In the genomic region with DNA sequence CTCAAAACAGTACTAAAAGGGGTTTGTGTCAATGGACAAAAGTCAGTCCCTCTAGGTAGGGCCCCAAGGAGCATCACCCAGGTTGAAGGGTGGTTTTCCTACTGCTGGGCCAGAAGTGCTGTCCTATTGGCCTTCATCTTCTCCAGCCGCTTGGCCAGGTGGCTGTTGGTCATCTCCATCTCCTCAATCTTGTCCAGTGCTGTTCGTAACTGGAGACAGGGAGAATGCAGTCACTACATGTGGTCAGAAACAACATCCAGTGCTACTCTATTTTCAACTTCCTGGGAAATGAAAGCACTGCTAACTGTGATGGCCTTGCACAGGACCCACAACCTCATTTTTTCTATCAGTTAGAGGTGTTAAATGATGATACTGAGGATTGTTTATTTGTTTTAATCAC, we compare ENCODE assay signal across 14 cellular contexts.
DNase-seq lines count a peak whose midpoint lies in the region; ATAC-seq, FAIRE-seq and TF ChIP-seq lines count a peak whose summit lies in the region.
"Had no signal": no experiment of that assay in that cellular context is flagged by ENCODE, and none has a peak within 500 bp of the region (broad histone marks: within the 10 kb centered on the region; RNA-seq: fewer than 3 reads in every experiment).

No MANE protein-coding gene starts in this region.

- H3K36me3 Mint-ChIP-seq in CD4-positive, alpha-beta T cell (ENCODE audit: low read depth), result peaks cover 91% of the 10 kb centered on the region

- no peak overlapping the region for H2AK5ac ChIP-seq in neuronal stem cell (ENCODE audit: low read depth, low read length)

- H3K27me3 Mint-ChIP-seq in CD4-positive, alpha-beta T cell, result no peaks in the 10 kb centered on the region

- H3K27me3 ChIP-seq in liver (ENCODE audit: control insufficient read depth in 4 of 4, insufficient read depth in 4 of 4, low read length in 3 of 4) (no peaks in the 10 kb centered on the region), HepG2 (ENCODE audit: control insufficient read depth in 1 of 2, insufficient read depth in 2 of 2, low read length in 2 of 2) (no peaks in the 10 kb centered on the region), brain microvascular endothelial cell (replicated peaks) (no peaks in the 10 kb centered on the region), neuronal stem cell (ENCODE audit: control insufficient read depth in 3 of 3, insufficient read depth in 3 of 3, low read depth in 1 of 3, low read length in 3 of 3) (no peaks in the 10 kb centered on the region), vagina (no peaks in the 10 kb centered on the region)
- no peaks in the 10 kb centered on the region for H3K27me3 ChIP-seq in CD4-positive, alpha-beta T cell (ENCODE audit: control insufficient read depth, insufficient read depth, low read length)
- H3K27me3 ChIP-seq: BLaER1 had no signal

- POLR2A ChIA-PET in HepG2 (lab: Yijun Ruan, JAX), result no interaction called here
- POLR2A ChIA-PET in CD4-positive, alpha-beta T cell (lab: Charles Lee), result no interaction called here

- H3K36me3 ChIP-seq in liver (ENCODE audit: control insufficient read depth in 4 of 4, insufficient read depth in 3 of 4, low read depth in 1 of 4, low read length in 3 of 4) (peaks cover 13 to 57% (median 38%) of the 10 kb centered on the region in 4 donors), HepG2 (replicated peaks in 1 of 2; ENCODE audit: control insufficient read depth in 1 of 2, insufficient read depth in 2 of 2, low read length in 2 of 2) (peaks cover 19 to 75% of the 10 kb centered on the region in 2 experiments; a peak in 4 of 5 replicates), brain microvascular endothelial cell (replicated peaks) (peaks cover 40% of the 10 kb centered on the region), neuronal stem cell (replicated peaks in 1 of 2; ENCODE audit: control insufficient read depth in 2 of 2, insufficient read depth in 2 of 2, low read length in 2 of 2) (peaks cover 20 to 96% of the 10 kb centered on the region in 2 donors), vagina (peaks cover 0 to 49% of the 10 kb centered on the region in 2 donors)

- intact Hi-C loops in HepG2 (cut with micrococcal nuclease; ENCODE audit: unreplicated experiment) (no loop called here), vagina (cut with DNase I) (no loop called here)
- intact Hi-C loops in CD4-positive, alpha-beta T cell (cut with DNase I, micrococcal nuclease), result no loop called here

- TF ChIP-seq CTCF in liver (IDR thresholded peaks at IDR 0.05; ENCODE audit: low read depth, low read length, missing input control), result no peak
- no peak for TF ChIP-seq CTCF in HepG2 (CRISPR knock-in tag; IDR thresholded peaks at IDR 0.05)
- TF ChIP-seq CTCF in brain microvascular endothelial cell (IDR thresholded peaks at IDR 0.05; ENCODE audit: low read depth, low read length, missing control alignments), result no peak
- no peak for TF ChIP-seq CTCF in vagina (IDR thresholded peaks at IDR 0.05)
- no peak for TF ChIP-seq CTCF in CD4-positive, alpha-beta T cell (IDR thresholded peaks at IDR 0.05)

- TF ChIP-seq RAD21 in liver (IDR thresholded peaks at IDR 0.05) (no peak), HepG2 (CRISPR knock-in tag; IDR thresholded peaks at IDR 0.05) (no peak)

- H3K4me3 ChIP-seq in liver (ENCODE audit: low read depth in 1 of 3, low read length in 3 of 3) (no peak overlapping the region), HepG2 (replicated peaks in 1 of 3; ENCODE audit: insufficient read depth in 1 of 3, low read depth in 2 of 3, low read length in 3 of 3) (no peak overlapping the region), brain microvascular endothelial cell (ENCODE audit: low read depth, low read length) (no peak overlapping the region), neuronal stem cell (ENCODE audit: low read length in 2 of 2) (no peak overlapping the region), vagina (no peak overlapping the region)
- H3K4me3 ChIP-seq: BLaER1 had no signal

- no peak for FAIRE-seq in HepG2 (lab: Jason Lieb, UNC)

- in situ Hi-C loops in HepG2 (cut with HindIII; ENCODE audit: extremely low pct_ligation_motif_present, low pct_unique_long_range_greater_than_20kb), result no loop called here
- in situ Hi-C loops in brain microvascular endothelial cell (cut with HindIII; ENCODE audit: low pct_ligation_motif_present, low sequenced_read_pairs), result no loop called here

- H3K4ac ChIP-seq in neuronal stem cell (ENCODE audit: low read length), result no peak overlapping the region

- H2BK120ac ChIP-seq in neuronal stem cell (ENCODE audit: low read depth, low read length), result no peak overlapping the region

- H4K8ac ChIP-seq in neuronal stem cell (ENCODE audit: low read depth, low read length), result no peak overlapping the region

- H3K79me2 ChIP-seq in HepG2 (ENCODE audit: insufficient read depth, low read length), result no peaks in the 10 kb centered on the region

- H2BK12ac ChIP-seq in neuronal stem cell (ENCODE audit: low read length), result no peak overlapping the region

- no peak overlapping the region for H3K18ac ChIP-seq in neuronal stem cell (ENCODE audit: low read length)

- H3K14ac ChIP-seq in neuronal stem cell (ENCODE audit: low read length), result no peak overlapping the region

- CTCF ChIA-PET in HepG2 (lab: Yijun Ruan, JAX; ENCODE audit: low intra/inter-chr PET ratio, low total read pairs), result no interaction called here
- CTCF ChIA-PET in CD4-positive, alpha-beta T cell (lab: Charles Lee), result no interaction called here

- DNase-seq in HepG2 (ENCODE audit: low spot score) (no peak), brain microvascular endothelial cell (no peak), neuronal stem cell (ENCODE audit: low spot score) (no peak), vagina (ENCODE audit: extremely low spot score in 2 of 2) (no peak), globus pallidus (ENCODE audit: low spot score) (no peak)
- DNase-seq in stimulated activated CD8-positive, alpha-beta memory T cell treated with anti-CD3 and anti-CD28 coated beads, Interleukin-4, amount 100 ng/mL, for 48 hours, result no peak
- no peak for DNase-seq in CD4-positive, alpha-beta T cell
- DNase-seq: activated gamma-delta T cell treated with Interleukin-2 at 50 U/mL for 16 hours, GDM1, GOT3, KG1 had no signal

- H3K4me1 Mint-ChIP-seq in CD4-positive, alpha-beta T cell (ENCODE audit: low read depth), result no peaks in the 10 kb centered on the region
- H3K4me1 Mint-ChIP-seq: WTC11 had no signal

- no peak overlapping the region for H2BK15ac ChIP-seq in neuronal stem cell (ENCODE audit: low read length)

- TF ChIP-seq EP300 in HepG2 (IDR thresholded peaks at IDR 0.05; ENCODE audit: low read depth in 2 of 2, low read length in 2 of 2) (no peak), HepG2 (CRISPR knock-in tag; IDR thresholded peaks at IDR 0.05; ENCODE audit: borderline replicate concordance) (no peak)

- H3K4me2 ChIP-seq in HepG2 (ENCODE audit: low read depth, low read length), result no peak overlapping the region
- peak overlapping the region; percentile 14 for H3K4me2 ChIP-seq in neuronal stem cell (ENCODE audit: insufficient read depth, low read length, poor library complexity, severe bottlenecking)

- no peaks in the 10 kb centered on the region for H3K9me3 Mint-ChIP-seq in CD4-positive, alpha-beta T cell
- H3K9me3 Mint-ChIP-seq: WTC11 had no signal

- H4K91ac ChIP-seq in neuronal stem cell (ENCODE audit: low read depth, low read length, poor library complexity), result no peak overlapping the region

- ATAC-seq in HepG2, result no peak
- ATAC-seq in CD4-positive, alpha-beta T cell (ENCODE audit: poor library complexity), result no peak
- ATAC-seq: WTC11 had no signal

- no peak overlapping the region for H3K23ac ChIP-seq in neuronal stem cell (ENCODE audit: low read depth, low read length, poor library complexity)

- H2BK5ac ChIP-seq in neuronal stem cell (ENCODE audit: low read length), result no peak overlapping the region

- H3K27ac ChIP-seq in liver (ENCODE audit: low read depth in 1 of 2, low read length in 2 of 2) (peak overlapping the region; percentile 3 to 9), HepG2 (ENCODE audit: extremely low read length, insufficient read depth, low read length) (no peak overlapping the region), brain microvascular endothelial cell (peak overlapping the region; percentile 21), neuronal stem cell (replicated peaks; ENCODE audit: low read length) (no peak overlapping the region), vagina (peak overlapping the region; percentile 57)
- H3K27ac ChIP-seq in CD4-positive, alpha-beta T cell (ENCODE audit: low read depth, low read length), result no peak overlapping the region
- H3K27ac ChIP-seq: BLaER1 had no signal

- TF ChIP-seq POLR2A in HepG2 (IDR thresholded peaks at IDR 0.05; ENCODE audit: insufficient read depth in 1 of 2, low read depth in 2 of 2, low read length in 2 of 2) (no peak), vagina (IDR thresholded peaks at IDR 0.05) (no peak)

- BruUV-seq in HepG2 (replicated peaks; lab: Mats Ljungman, UMichigan), result no TSS peak

- no peaks in the 10 kb centered on the region for H4K20me1 ChIP-seq in HepG2 (ENCODE audit: insufficient read depth, low read length)
- H4K20me1 ChIP-seq: BLaER1 had no signal

- WGBS in liver, result 93% methylated on average over 2 of the region's 2 CpGs
- 100% methylated on average over 2 of the region's 2 CpGs for WGBS in HepG2 (ENCODE audit: low lambda C conversion rate)
- no CpG with 5 or more reads among the region's 2 CpGs for WGBS in neuronal stem cell (ENCODE audit: extremely low coverage in 2 of 2, insufficient read length in 2 of 2, insufficient replicate concordance in 1 of 2), 2 donors

- no peak overlapping the region for H3K9ac ChIP-seq in liver (ENCODE audit: low read depth in 1 of 2, low read length in 2 of 2)
- H3K9ac ChIP-seq in HepG2 (ENCODE audit: insufficient read depth, low read depth, low read length), result no peak overlapping the region
- H3K9ac ChIP-seq in neuronal stem cell (ENCODE audit: low read depth, low read length, poor library complexity), result no peak overlapping the region
- H3K9ac ChIP-seq: BLaER1 had no signal

- H3K4me1 ChIP-seq in liver (ENCODE audit: control insufficient read depth in 4 of 4, insufficient read depth in 4 of 4, low read length in 3 of 4), result peaks cover 2 to 14% (median 7%) of the 10 kb centered on the region in 4 donors
- 0 out of 2 replicates have a peak, but pooled peaks cover 6% of the 10 kb centered on the region for H3K4me1 ChIP-seq in HepG2 (ENCODE audit: insufficient read depth, low read length)
- no peaks in the 10 kb centered on the region for H3K4me1 ChIP-seq in neuronal stem cell (ENCODE audit: control insufficient read depth in 2 of 2, insufficient read depth in 1 of 2, low read depth in 1 of 2, low read length in 2 of 2)
- H3K4me1 ChIP-seq in vagina, result peaks cover 45% of the 10 kb centered on the region

- H3K27ac Mint-ChIP-seq in CD4-positive, alpha-beta T cell, result no peak overlapping the region
- H3K27ac Mint-ChIP-seq: WTC11 had no signal

- no peaks in the 10 kb centered on the region for H3K9me3 ChIP-seq in liver (ENCODE audit: control insufficient read depth in 4 of 4, low read length in 3 of 4)
- no peaks in the 10 kb centered on the region for H3K9me3 ChIP-seq in HepG2 (ENCODE audit: low read length)
- no peaks in the 10 kb centered on the region for H3K9me3 ChIP-seq in neuronal stem cell (replicated peaks in 1 of 2; ENCODE audit: control insufficient read depth in 2 of 2, insufficient read depth in 1 of 2, low read depth in 1 of 2, low read length in 2 of 2)
- H3K9me3 ChIP-seq in vagina, result no peaks in the 10 kb centered on the region
- H3K9me3 ChIP-seq in CD4-positive, alpha-beta T cell (ENCODE audit: control insufficient read depth, low read length), result no peaks in the 10 kb centered on the region
- H3K9me3 ChIP-seq: BLaER1 had no signal

- no peak overlapping the region for H3K4me3 Mint-ChIP-seq in CD4-positive, alpha-beta T cell
- H3K4me3 Mint-ChIP-seq: WTC11 had no signal

- H2AFZ ChIP-seq in HepG2 (ENCODE audit: low read length) (no peak overlapping the region), neuronal stem cell (ENCODE audit: low read length) (no peak overlapping the region)

- H3K79me1 ChIP-seq in neuronal stem cell (ENCODE audit: low read depth, low read length), result no peaks in the 10 kb centered on the region

Comparison
In these comparisons a context has a peak if more than half of its experiments do, and no peak if none do; other contexts are left out.
1. H3K27ac ChIP-seq: peak in liver (2 of 2), brain microvascular endothelial cell (single experiment) and vagina (single experiment); none in HepG2 (single experiment), neuronal stem cell (single experiment) and CD4-positive, alpha-beta T cell (single experiment).